In genomic region chr2:4678937-4679336, GRCh38 we compare ENCODE assay signal across 19 cellular contexts.
A peak's percentile ranks its signal among the peaks of the same experiment; 100 is the strongest.
DNase-seq lines count a peak whose midpoint lies in the region; ATAC-seq and TF ChIP-seq lines count a peak whose summit lies in the region.
"Had no signal": no experiment of that assay in that cellular context is flagged by ENCODE, and none has a peak within 500 bp of the region (broad histone marks: within the 10 kb centered on the region; RNA-seq: fewer than 3 reads in every experiment).

No MANE protein-coding gene starts in this region.

- CTCF ChIA-PET in OCI-LY7 (lab: Charles Lee; ENCODE audit: unreplicated experiment), result no interaction called here
- CTCF ChIA-PET in activated CD8-positive, alpha-beta T cell treated with anti-CD3 and anti-CD28 coated beads for 36 hours (lab: Charles Lee), result no interaction called here

- peaks cover 6% of the 10 kb centered on the region for H3K9me3 Mint-ChIP-seq in activated CD8-positive, alpha-beta T cell treated with anti-CD3 and anti-CD28 coated beads for 36 hours

- H3K79me2 ChIP-seq in OCI-LY7 (ENCODE audit: insufficient read depth, low read depth, low read length), result no peaks in the 10 kb centered on the region

- no peaks in the 10 kb centered on the region for H3K4me1 Mint-ChIP-seq in activated CD8-positive, alpha-beta T cell treated with anti-CD3 and anti-CD28 coated beads for 36 hours (ENCODE audit: low read depth)
- H3K4me1 Mint-ChIP-seq: GM23338 had no signal

- no peaks in the 10 kb centered on the region for H3K36me3 ChIP-seq in H7 (replicated peaks; ENCODE audit: control insufficient read depth, insufficient read depth, low read length)
- H3K36me3 ChIP-seq in OCI-LY7 (ENCODE audit: insufficient read depth, low read length), result no peaks in the 10 kb centered on the region

- no peak for ATAC-seq in activated CD8-positive, alpha-beta T cell treated with anti-CD3 and anti-CD28 coated beads for 36 hours
- no peak for ATAC-seq in HG03469 (IDR thresholded peaks at IDR 0.05; ENCODE audit: unreplicated experiment)
- ATAC-seq: GM23338, T-cell had no signal

- POLR2A ChIA-PET in OCI-LY7 (lab: Charles Lee), result no interaction called here
- POLR2A ChIA-PET in activated CD8-positive, alpha-beta T cell treated with anti-CD3 and anti-CD28 coated beads for 36 hours (lab: Charles Lee), result no interaction called here

- no peak overlapping the region for H3K4me3 Mint-ChIP-seq in activated CD8-positive, alpha-beta T cell treated with anti-CD3 and anti-CD28 coated beads for 36 hours
- H3K4me3 Mint-ChIP-seq: CD4-positive, CD25-positive, alpha-beta regulatory T cell; GM23338; T-cell had no signal

- H3K4me3 ChIP-seq in H7 (ENCODE audit: insufficient read depth, low read depth, low read length), result no peak overlapping the region
- H3K4me3 ChIP-seq in OCI-LY7 (ENCODE audit: low read depth, low read length, poor library complexity, severe bottlenecking), result no peak overlapping the region
- no peak overlapping the region for H3K4me3 ChIP-seq in astrocyte of the spinal cord (ENCODE audit: low read depth, low read length)
- H3K4me3 ChIP-seq: GM23338 had no signal

- no peak overlapping the region for H2AFZ ChIP-seq in OCI-LY7 (ENCODE audit: low read length)
- H2AFZ ChIP-seq: GM23338 had no signal

- H3K4me2 ChIP-seq in OCI-LY7 (ENCODE audit: low read length), result no peak overlapping the region
- H3K4me2 ChIP-seq: GM23338 had no signal

- in situ Hi-C loops in astrocyte of the spinal cord (cut with HindIII; ENCODE audit: low sequenced_read_pairs), result no loop called here

- DNase-seq in H7 (peak; percentile 20), OCI-LY7 (ENCODE audit: low spot score) (no peak), astrocyte of the spinal cord (ENCODE audit: low read depth, low spot score) (peak; percentile 9), left kidney (ENCODE audit: low read depth, low spot score) (peak; percentile 10), activated gamma-delta T cell treated with Interleukin-2 at 50 U/mL for 16 hours (no peak)
- DNase-seq in activated CD8-positive, alpha-beta T cell treated with anti-CD3 and anti-CD28 coated beads for 36 hours, result no peak
- DNase-seq: CD4-positive, CD25-positive, alpha-beta regulatory T cell; DMS79 treated with DMSO at 0.1 percent for 48 hours; Kasumi-1; NCI-H1417; NCI-H187; NCI-H226; NCI-H510A treated with DMSO at 0.1 percent for 48 hours; NCI-H82; RPMI8226; SHP77 treated with DMSO at 0.1 percent for 48 hours; T-cell had no signal

- no peaks in the 10 kb centered on the region for H3K27me3 Mint-ChIP-seq in activated CD8-positive, alpha-beta T cell treated with anti-CD3 and anti-CD28 coated beads for 36 hours
- H3K27me3 Mint-ChIP-seq: CD4-positive, CD25-positive, alpha-beta regulatory T cell; T-cell had no signal

- H3K27ac Mint-ChIP-seq in activated CD8-positive, alpha-beta T cell treated with anti-CD3 and anti-CD28 coated beads for 36 hours, result no peak overlapping the region
- H3K27ac Mint-ChIP-seq: CD4-positive, CD25-positive, alpha-beta regulatory T cell; GM23338; T-cell had no signal

- 0 out of 2 replicates have a peak, but pooled peaks have one; percentile 17 for TF ChIP-seq CTCF in OCI-LY7 (conservative IDR thresholded peaks at IDR 0.05; ENCODE audit: low read length)
- TF ChIP-seq CTCF in astrocyte of the spinal cord (IDR thresholded peaks at IDR 0.05; ENCODE audit: low read depth, low read length), result no peak
- no peak for TF ChIP-seq CTCF in activated CD8-positive, alpha-beta T cell treated with anti-CD3 and anti-CD28 coated beads for 36 hours (IDR thresholded peaks at IDR 0.05)

- H3K27ac ChIP-seq in OCI-LY7 (ENCODE audit: low read depth, low read length, poor library complexity, severe bottlenecking), result no peak overlapping the region

- intact Hi-C loops in OCI-LY7 (cut with micrococcal nuclease; ENCODE audit: unreplicated experiment), result loop anchor here (10.0 kb wide), 1 partner anchor 384 kb away; no protein-coding TSS in a partner anchor
- intact Hi-C loops in activated CD8-positive, alpha-beta T cell treated with anti-CD3 and anti-CD28 coated beads for 36 hours (cut with micrococcal nuclease), result no loop called here

- BruUV-seq in OCI-LY7 (replicated peaks; lab: Mats Ljungman, UMichigan), result no TSS peak

- peaks cover 9% of the 10 kb centered on the region for H3K4me1 ChIP-seq in OCI-LY7 (ENCODE audit: insufficient read depth, low read length, poor library complexity, severe bottlenecking)

- no peaks in the 10 kb centered on the region for H3K9me2 ChIP-seq in OCI-LY7 (ENCODE audit: insufficient read depth, low read length)

- H3K27me3 ChIP-seq in H7 (ENCODE audit: control insufficient read depth, insufficient read depth, low read length), result no peaks in the 10 kb centered on the region

- H4K20me1 ChIP-seq in OCI-LY7 (ENCODE audit: insufficient read depth, low read length), result no peaks in the 10 kb centered on the region

- no peaks in the 10 kb centered on the region for H3K9me3 ChIP-seq in OCI-LY7 (ENCODE audit: low read length)

- no peaks in the 10 kb centered on the region for H3K36me3 Mint-ChIP-seq in activated CD8-positive, alpha-beta T cell treated with anti-CD3 and anti-CD28 coated beads for 36 hours (ENCODE audit: low read depth)
- H3K36me3 Mint-ChIP-seq: CD4-positive, CD25-positive, alpha-beta regulatory T cell; T-cell had no signal

Comparison
In these comparisons a context has a peak if more than half of its experiments do, and no peak if none do; other contexts are left out.
1. DNase-seq: peak in H7 (single experiment), astrocyte of the spinal cord (single experiment) and left kidney (single experiment); none in OCI-LY7 (single experiment), activated CD8-positive, alpha-beta T cell treated with anti-CD3 and anti-CD28 coated beads for 36 hours (single experiment) and activated gamma-delta T cell treated with Interleukin-2 at 50 U/mL for 16 hours (single experiment).